ENCODE assay signal across 9 cellular contexts in genomic region chr19:49469828-49470614, GRCh38.
DNase-seq lines count a peak whose midpoint lies in the region; ATAC-seq and TF ChIP-seq lines count a peak whose summit lies in the region.
"Had no signal": no experiment of that assay in that cellular context is flagged by ENCODE, and none has a peak within 500 bp of the region (broad histone marks: within the 10 kb centered on the region; RNA-seq: fewer than 3 reads in every experiment).

No MANE protein-coding gene starts in this region.

- no peaks in the 10 kb centered on the region for H3K9me3 ChIP-seq in SU-DHL-6 (ENCODE audit: insufficient read depth, low read length)
- H3K9me3 ChIP-seq: lower lobe of right lung had no signal

- H3K36me3 ChIP-seq in SU-DHL-6 (ENCODE audit: low read length), result no peaks in the 10 kb centered on the region

- H3K9ac ChIP-seq in SU-DHL-6 (ENCODE audit: low read length), result no peak overlapping the region; the same call in 1 of the 2 replicates

- H3K9me2 ChIP-seq in SU-DHL-6 (replicated peaks; ENCODE audit: insufficient read depth, low read length), result no peaks in the 10 kb centered on the region

- H3K4me3 ChIP-seq in SU-DHL-6 (ENCODE audit: insufficient read depth, low read length, poor library complexity, severe bottlenecking) (no peak overlapping the region), astrocyte of the cerebellum (ENCODE audit: low read depth, low read length) (no peak overlapping the region)
- H3K4me3 ChIP-seq: lower lobe of right lung had no signal

- H3K4me2 ChIP-seq in SU-DHL-6 (ENCODE audit: low read depth, low read length, poor library complexity, severe bottlenecking), result no peak overlapping the region

- TF ChIP-seq CTCF in SU-DHL-6 (IDR thresholded peaks at IDR 0.05; ENCODE audit: insufficient read depth, low read length, poor library complexity, severe bottlenecking) (peak; percentile 61), astrocyte of the cerebellum (IDR thresholded peaks at IDR 0.05; ENCODE audit: low read depth, low read length, missing control alignments) (peak; percentile 2)

- DNase-seq in GF-D8 (lab: John Stamatoyannopoulos, UW) (peak; percentile 80), astrocyte of the cerebellum (ENCODE audit: low read depth) (no peak), NCI-H345 (lab: John Stamatoyannopoulos, UW) (no peak), putamen (ENCODE audit: low spot score) (no peak), NCI-H526 treated with DMSO at 0.1 percent for 48 hours (lab: John Stamatoyannopoulos, UW) (no peak)
- DNase-seq in stimulated activated CD4-positive, alpha-beta T cell treated with anti-CD3 and anti-CD28 coated beads, Interleukin-4, amount 100 ng/mL, for 4 hours, result peak; percentile 66 to 68
- DNase-seq: lower lobe of right lung had no signal

- no peaks in the 10 kb centered on the region for H4K20me1 ChIP-seq in SU-DHL-6 (ENCODE audit: low read depth, low read length)

- H3K79me2 ChIP-seq in SU-DHL-6 (ENCODE audit: insufficient read depth, low read length), result no peaks in the 10 kb centered on the region

- no peaks in the 10 kb centered on the region for H3K27me3 ChIP-seq in SU-DHL-6 (ENCODE audit: low read length)

- peak; percentile 51 for ATAC-seq in GM21825 (IDR thresholded peaks at IDR 0.05; ENCODE audit: unreplicated experiment)

- peak overlapping the region; percentile 10 for H2AFZ ChIP-seq in SU-DHL-6 (ENCODE audit: low read depth, low read length, severe bottlenecking)

- peak overlapping the region; percentile 40 for H3K27ac ChIP-seq in SU-DHL-6 (ENCODE audit: low read depth, low read length)

- in situ Hi-C loops in astrocyte of the cerebellum (cut with HindIII; ENCODE audit: low sequenced_read_pairs), result no loop called here

- peaks cover 13% of the 10 kb centered on the region; the same call in 1 of the 2 replicates for H3F3A ChIP-seq in SU-DHL-6 (ENCODE audit: insufficient read depth)

Comparison
In these comparisons a context has a peak if more than half of its experiments do, and no peak if none do; other contexts are left out.
1. DNase-seq: peak in GF-D8 (single experiment) and stimulated activated CD4-positive, alpha-beta T cell treated with anti-CD3 and anti-CD28 coated beads, Interleukin-4, amount 100 ng/mL, for 4 hours (2 of 2); none in astrocyte of the cerebellum (single experiment), NCI-H345 (single experiment), putamen (single experiment) and NCI-H526 treated with DMSO at 0.1 percent for 48 hours (single experiment).